9 cellular contexts compared by ENCODE assay signal in the genomic region with DNA sequence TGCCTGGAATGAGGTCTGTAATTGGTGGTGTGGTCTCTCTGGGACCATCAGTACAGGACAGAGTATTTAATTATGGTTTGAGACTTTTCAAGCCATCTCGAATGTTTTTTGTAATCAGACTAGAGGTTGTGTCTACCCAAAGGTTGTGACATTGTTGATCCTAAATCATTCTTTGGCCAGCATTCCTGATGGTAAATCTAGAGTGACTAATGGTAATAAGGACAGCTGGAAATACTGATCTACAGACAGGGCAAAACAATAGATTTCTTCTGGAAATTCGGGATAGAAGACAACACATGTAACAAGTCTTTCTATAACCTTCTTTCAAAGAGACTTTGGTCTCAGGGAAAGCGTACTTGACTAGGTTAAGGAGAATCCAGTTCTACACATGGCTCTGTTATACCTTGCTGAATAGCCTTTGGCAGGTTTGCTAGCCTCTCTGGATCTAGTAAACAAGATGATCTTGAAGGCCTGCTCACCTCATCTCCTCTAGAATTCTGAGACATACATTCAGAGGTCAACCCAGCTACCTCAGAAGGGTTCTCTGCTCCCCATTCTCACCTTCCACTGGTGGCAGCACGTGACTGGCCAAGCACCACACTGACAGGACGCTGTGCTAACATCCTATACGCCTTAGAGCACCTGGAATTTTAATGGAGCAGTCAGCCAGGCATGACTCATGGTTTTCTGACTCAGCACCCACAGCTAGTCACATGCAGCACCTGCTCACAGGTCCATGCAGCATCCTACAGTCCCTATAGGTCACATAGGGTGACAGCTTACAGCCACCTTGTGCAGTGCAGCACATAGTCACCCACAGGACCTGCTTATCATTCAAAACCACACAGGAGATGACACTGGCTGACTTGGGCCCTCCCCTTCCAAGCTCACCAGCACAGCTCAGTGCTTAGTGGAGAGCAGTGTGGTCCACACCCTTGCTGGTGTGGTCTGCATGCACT. TPM values are rescaled to one million over a fixed set of nuclear protein-coding genes. Genes with fewer than 3 reads are reported as not detected.
A peak's percentile ranks its signal among the peaks of the same experiment; 100 is the strongest.
DNase-seq lines count a peak whose midpoint lies in the region; ATAC-seq and TF ChIP-seq lines count a peak whose summit lies in the region.
"Had no signal": no experiment of that assay in that cellular context is flagged by ENCODE, and none has a peak within 500 bp of the region (broad histone marks: within the 10 kb centered on the region; RNA-seq: fewer than 3 reads in every experiment).

No MANE protein-coding gene starts in this region.

- peaks cover 16% of the 10 kb centered on the region for H3K4me1 Mint-ChIP-seq in activated CD4-positive, alpha-beta T cell treated with anti-CD3 and anti-CD28 coated beads for 36 hours
- peaks cover 25% of the 10 kb centered on the region for H3K4me1 Mint-ChIP-seq in T-helper 2 cell treated with Interferon-gamma antibody and Interleukin-4, amounts not matched to agents 5 μg/mL and 100 μg/mL, for 36 hours (ENCODE audit: low read depth)
- no peaks in the 10 kb centered on the region for H3K4me1 Mint-ChIP-seq in glutamatergic neuron (ENCODE audit: low read depth, unreplicated experiment)
- H3K4me1 Mint-ChIP-seq in stimulated activated naive B cell treated with anti-CD40 and anti-IgM and Interleukin-4, amounts not matched to agents 10 μg/mL and 1 μg/mL and 100 μg/mL, for 72 hours, result peaks cover 7 to 9% of the 10 kb centered on the region in 2 donors

- H3K9me3 Mint-ChIP-seq in activated CD4-positive, alpha-beta T cell treated with anti-CD3 and anti-CD28 coated beads for 36 hours (ENCODE audit: low read depth), result peaks cover 14% of the 10 kb centered on the region
- H3K9me3 Mint-ChIP-seq in T-helper 2 cell treated with Interferon-gamma antibody and Interleukin-4, amounts not matched to agents 5 μg/mL and 100 μg/mL, for 36 hours, result peaks cover 18% of the 10 kb centered on the region
- no peaks in the 10 kb centered on the region for H3K9me3 Mint-ChIP-seq in glutamatergic neuron (ENCODE audit: unreplicated experiment)
- H3K9me3 Mint-ChIP-seq in stimulated activated naive B cell treated with anti-CD40 and anti-IgM and Interleukin-4, amounts not matched to agents 10 μg/mL and 1 μg/mL and 100 μg/mL, for 72 hours, result peaks cover 4 to 15% of the 10 kb centered on the region in 2 donors

- no peaks in the 10 kb centered on the region for H3K9me3 ChIP-seq in sigmoid colon

- H3K27me3 ChIP-seq in sigmoid colon, result no peaks in the 10 kb centered on the region

- TF ChIP-seq EP300 in sigmoid colon (IDR thresholded peaks at IDR 0.05), result no peak

- no peak for TF ChIP-seq POLR2A in sigmoid colon (IDR thresholded peaks at IDR 0.05)

- TF ChIP-seq CTCF in glutamatergic neuron (IDR thresholded peaks at IDR 0.05; ENCODE audit: partially characterized antibody, unreplicated experiment) (no peak), sigmoid colon (IDR thresholded peaks at IDR 0.05) (no peak)

- peak; percentile 98 for ATAC-seq in activated CD4-positive, alpha-beta T cell treated with anti-CD3 and anti-CD28 coated beads for 36 hours
- peak; percentile 74 to 76 for ATAC-seq in stimulated activated naive B cell treated with anti-CD40 and anti-IgM and Interleukin-4, amounts not matched to agents 10 μg/mL and 1 μg/mL and 100 μg/mL, for 72 hours (replicated peaks)
- ATAC-seq in HG03439 (IDR thresholded peaks at IDR 0.05; ENCODE audit: unreplicated experiment), result no peak
- no peak for ATAC-seq in GM19395 (IDR thresholded peaks at IDR 0.05; ENCODE audit: unreplicated experiment)

- no peak overlapping the region for H3K27ac Mint-ChIP-seq in activated CD4-positive, alpha-beta T cell treated with anti-CD3 and anti-CD28 coated beads for 36 hours
- H3K27ac Mint-ChIP-seq in T-helper 2 cell treated with Interferon-gamma antibody and Interleukin-4, amounts not matched to agents 5 μg/mL and 100 μg/mL, for 36 hours, result peak overlapping the region; percentile 27
- H3K27ac Mint-ChIP-seq in glutamatergic neuron (ENCODE audit: unreplicated experiment), result peak overlapping the region; percentile 43
- H3K27ac Mint-ChIP-seq in stimulated activated naive B cell treated with anti-CD40 and anti-IgM and Interleukin-4, amounts not matched to agents 10 μg/mL and 1 μg/mL and 100 μg/mL, for 72 hours, result no peak overlapping the region

- no peaks in the 10 kb centered on the region for H3K4me1 ChIP-seq in sigmoid colon

- H3K27me3 Mint-ChIP-seq in activated CD4-positive, alpha-beta T cell treated with anti-CD3 and anti-CD28 coated beads for 36 hours, result peaks cover 8% of the 10 kb centered on the region
- peaks cover 11% of the 10 kb centered on the region for H3K27me3 Mint-ChIP-seq in T-helper 2 cell treated with Interferon-gamma antibody and Interleukin-4, amounts not matched to agents 5 μg/mL and 100 μg/mL, for 36 hours (ENCODE audit: low read depth)
- H3K27me3 Mint-ChIP-seq in glutamatergic neuron (ENCODE audit: unreplicated experiment), result peaks cover 2% of the 10 kb centered on the region
- peaks cover 16 to 20% of the 10 kb centered on the region in 2 donors for H3K27me3 Mint-ChIP-seq in stimulated activated naive B cell treated with anti-CD40 and anti-IgM and Interleukin-4, amounts not matched to agents 10 μg/mL and 1 μg/mL and 100 μg/mL, for 72 hours

- H3K4me3 ChIP-seq in sigmoid colon, result no peak overlapping the region
- H3K4me3 ChIP-seq: skin epidermis had no signal

- CTCF ChIA-PET in activated CD4-positive, alpha-beta T cell treated with anti-CD3 and anti-CD28 coated beads for 36 hours (lab: Charles Lee), result interaction anchor here (0.6 kb wide), 1 partner anchor 355 kb away, joined by 4 read pairs; no protein-coding TSS in a partner anchor

- H3K4me3 Mint-ChIP-seq in activated CD4-positive, alpha-beta T cell treated with anti-CD3 and anti-CD28 coated beads for 36 hours, result no peak overlapping the region
- H3K4me3 Mint-ChIP-seq in T-helper 2 cell treated with Interferon-gamma antibody and Interleukin-4, amounts not matched to agents 5 μg/mL and 100 μg/mL, for 36 hours, result no peak overlapping the region
- H3K4me3 Mint-ChIP-seq in glutamatergic neuron (ENCODE audit: unreplicated experiment), result no peak overlapping the region
- no peak overlapping the region for H3K4me3 Mint-ChIP-seq in stimulated activated naive B cell treated with anti-CD40 and anti-IgM and Interleukin-4, amounts not matched to agents 10 μg/mL and 1 μg/mL and 100 μg/mL, for 72 hours

- POLR2A ChIA-PET in activated CD4-positive, alpha-beta T cell treated with anti-CD3 and anti-CD28 coated beads for 36 hours (lab: Charles Lee), result no interaction called here

- WGBS in sigmoid colon, 2 donors, result 70 to 80% methylated on average over 6 of the region's 6 CpGs

- peaks cover 1% of the 10 kb centered on the region for H3K36me3 Mint-ChIP-seq in activated CD4-positive, alpha-beta T cell treated with anti-CD3 and anti-CD28 coated beads for 36 hours (ENCODE audit: low read depth)
- H3K36me3 Mint-ChIP-seq in T-helper 2 cell treated with Interferon-gamma antibody and Interleukin-4, amounts not matched to agents 5 μg/mL and 100 μg/mL, for 36 hours (ENCODE audit: low read depth), result peaks cover 11% of the 10 kb centered on the region
- no peaks in the 10 kb centered on the region for H3K36me3 Mint-ChIP-seq in glutamatergic neuron (ENCODE audit: unreplicated experiment)
- H3K36me3 Mint-ChIP-seq in stimulated activated naive B cell treated with anti-CD40 and anti-IgM and Interleukin-4, amounts not matched to agents 10 μg/mL and 1 μg/mL and 100 μg/mL, for 72 hours, result peaks cover 0 to 5% of the 10 kb centered on the region in 2 donors

- intact Hi-C loops in activated CD4-positive, alpha-beta T cell treated with anti-CD3 and anti-CD28 coated beads for 36 hours (cut with DNase I, micrococcal nuclease), result no loop called here
- intact Hi-C loops in sigmoid colon (cut with DNase I), result no loop called here

- H3K27ac ChIP-seq in sigmoid colon, result no peak overlapping the region

- peak; percentile 62 for DNase-seq in activated CD4-positive, alpha-beta T cell treated with anti-CD3 and anti-CD28 coated beads for 36 hours
- DNase-seq in activated CD4-positive, alpha-beta T cell treated with anti-CD3 and anti-CD28 coated beads, Interleukin-2, amount 50 U/mL, for 1 hour, result no peak
- peak; percentile 58 for DNase-seq in T-helper 2 cell treated with Interferon-gamma antibody and Interleukin-4, amounts not matched to agents 5 μg/mL and 100 μg/mL, for 36 hours (ENCODE audit: low spot score)
- DNase-seq in glutamatergic neuron, result no peak
- no peak for DNase-seq in stimulated activated naive B cell treated with anti-CD40 and anti-IgM and Interleukin-4, amounts not matched to agents 10 μg/mL and 1 μg/mL and 100 μg/mL, for 72 hours
- DNase-seq in sigmoid colon, result no peak

- no peaks in the 10 kb centered on the region for H3K36me3 ChIP-seq in sigmoid colon

RNA-seq across cellular contexts. Expression of a gene that starts 12.2 kb away (rescaled TPM):
- total RNA-seq in activated CD4-positive, alpha-beta T cell treated with anti-CD3 and anti-CD28 coated beads for 36 hours, result 1 to 10 TPM in 1 of 2 experiments, under 1 TPM in 1; 0.87 to 1.1 TPM
- total RNA-seq in glutamatergic neuron (ENCODE audit: unreplicated experiment), result not detected
- 10 to 100 TPM in 1 of 4 donors, 1 to 10 TPM in 3; 2.1 to 18.3 (median 5.7) TPM for total RNA-seq in sigmoid colon
- 1 to 10 TPM; 1.2 to 1.8 (median 1.4) TPM for polyA plus RNA-seq in sigmoid colon

Comparison
In these comparisons a context has a peak if more than half of its experiments do, and no peak if none do; other contexts are left out.
1. DNase-seq: peak in activated CD4-positive, alpha-beta T cell treated with anti-CD3 and anti-CD28 coated beads for 36 hours (single experiment) and T-helper 2 cell treated with Interferon-gamma antibody and Interleukin-4, amounts not matched to agents 5 μg/mL and 100 μg/mL, for 36 hours (single experiment); none in activated CD4-positive, alpha-beta T cell treated with anti-CD3 and anti-CD28 coated beads, Interleukin-2, amount 50 U/mL, for 1 hour (single experiment), glutamatergic neuron (single experiment), stimulated activated naive B cell treated with anti-CD40 and anti-IgM and Interleukin-4, amounts not matched to agents 10 μg/mL and 1 μg/mL and 100 μg/mL, for 72 hours (single experiment) and sigmoid colon (single experiment).
2. ATAC-seq: peak in activated CD4-positive, alpha-beta T cell treated with anti-CD3 and anti-CD28 coated beads for 36 hours (single experiment) and stimulated activated naive B cell treated with anti-CD40 and anti-IgM and Interleukin-4, amounts not matched to agents 10 μg/mL and 1 μg/mL and 100 μg/mL, for 72 hours (2 of 2); none in HG03439 (single experiment) and GM19395 (single experiment).
3. H3K27ac Mint-ChIP-seq: peak in T-helper 2 cell treated with Interferon-gamma antibody and Interleukin-4, amounts not matched to agents 5 μg/mL and 100 μg/mL, for 36 hours (single experiment) and glutamatergic neuron (single experiment); none in activated CD4-positive, alpha-beta T cell treated with anti-CD3 and anti-CD28 coated beads for 36 hours (single experiment) and stimulated activated naive B cell treated with anti-CD40 and anti-IgM and Interleukin-4, amounts not matched to agents 10 μg/mL and 1 μg/mL and 100 μg/mL, for 72 hours (single experiment).